Comparison of ENCODE assay signal across 6 cellular contexts in genomic region chr14:51366460-51366859, GRCh38.
DNase-seq lines count a peak whose midpoint lies in the region; ATAC-seq, FAIRE-seq and TF ChIP-seq lines count a peak whose summit lies in the region.
"Not testable (repeated sequence)": the region's sequence is repeated elsewhere in the genome, so short reads cannot be mapped to it uniquely, and the experiment has no call there.

No MANE protein-coding gene starts in this region.

- POLR2A ChIA-PET in A549 (lab: Yijun Ruan, JAX), result not testable (repeated sequence)

- H3K79me1 ChIP-seq in mesenchymal stem cell (replicated peaks; ENCODE audit: low read length, poor library complexity, severe bottlenecking), result not testable (repeated sequence)

- H2BK120ac ChIP-seq in mesenchymal stem cell (ENCODE audit: low read depth, low read length), result not testable (repeated sequence)

- not testable (repeated sequence) for TF ChIP-seq POLR2A in A549 (IDR thresholded peaks at IDR 0.05; ENCODE audit: low read length); breast epithelium (IDR thresholded peaks at IDR 0.05); vagina (IDR thresholded peaks at IDR 0.05)

- H3K18ac ChIP-seq in mesenchymal stem cell (ENCODE audit: low read depth in 1 of 2, low read length in 2 of 2), result not testable (repeated sequence)

- H2BK15ac ChIP-seq in mesenchymal stem cell (ENCODE audit: low read depth, poor library complexity, severe bottlenecking), result not testable (repeated sequence)

- H3K14ac ChIP-seq in mesenchymal stem cell (ENCODE audit: low read length in 2 of 2), result not testable (repeated sequence)

- H2AFZ ChIP-seq in hepatocyte; mesenchymal stem cell (ENCODE audit: low read depth, low read length): not testable (repeated sequence)

- not testable (repeated sequence) for H4K8ac ChIP-seq in mesenchymal stem cell (ENCODE audit: low read length)

- H3K4me2 ChIP-seq in A549, result 0 out of 3 replicates have a peak overlapping the region, but pooled peaks have one; percentile 18
- not testable (repeated sequence) for H3K4me2 ChIP-seq in hepatocyte; mesenchymal stem cell (ENCODE audit: low read length, poor library complexity, severe bottlenecking)

- not testable (repeated sequence) for H3K9me2 ChIP-seq in hepatocyte (replicated peaks; ENCODE audit: insufficient read depth)

- H3K27ac ChIP-seq in A549 (peak overlapping the region; percentile 36 to 50; a peak in 4 of 6 replicates), WERI-Rb-1 (0 out of 2 replicates have a peak overlapping the region, but pooled peaks have one; percentile 23), breast epithelium (peak overlapping the region; percentile 82 to 84), hepatocyte (peak overlapping the region; percentile 43), mesenchymal stem cell (ENCODE audit: low read length, poor library complexity, severe bottlenecking) (peak overlapping the region; percentile 27), vagina (peak overlapping the region; percentile 56)

- not testable (repeated sequence) for TF ChIP-seq CTCF in A549 (IDR thresholded peaks at IDR 0.05); WERI-Rb-1 (IDR thresholded peaks at IDR 0.05; ENCODE audit: low read depth, low read length); breast epithelium (IDR thresholded peaks at IDR 0.05); hepatocyte (IDR thresholded peaks at IDR 0.05; ENCODE audit: poor library complexity); vagina (IDR thresholded peaks at IDR 0.05)

- not testable (repeated sequence) for H3K36me3 ChIP-seq in WERI-Rb-1; breast epithelium; hepatocyte (replicated peaks; ENCODE audit: insufficient read depth, low read depth); mesenchymal stem cell (ENCODE audit: control insufficient read depth in 1 of 2, insufficient read depth in 2 of 2, low read depth in 1 of 2, low read length in 2 of 2); vagina

- not testable (repeated sequence) for H4K20me1 ChIP-seq in hepatocyte (ENCODE audit: insufficient read depth, poor library complexity, severe bottlenecking)

- H3K79me2 ChIP-seq in hepatocyte, result not testable (repeated sequence)

- ATAC-seq in A549, result not testable (repeated sequence)

- H2BK5ac ChIP-seq in mesenchymal stem cell (ENCODE audit: low read depth, low read length, poor library complexity, severe bottlenecking), result peak overlapping the region; percentile 61

- not testable (repeated sequence) for H3K23ac ChIP-seq in mesenchymal stem cell (ENCODE audit: low read length in 2 of 2)

- intact Hi-C loops in breast epithelium (cut with DNase I; ENCODE audit: low total_unique reads); vagina (cut with DNase I): not testable (repeated sequence)

- peak overlapping the region; percentile 86 for H2AK5ac ChIP-seq in mesenchymal stem cell (ENCODE audit: low read length, severe bottlenecking)

- 92% methylated on average over 14 of the region's 14 CpGs for WGBS in A549 (ENCODE audit: missing lambda C conversion rate)
- 95% methylated on average over 14 of the region's 14 CpGs for WGBS in hepatocyte (ENCODE audit: low lambda C conversion rate, missing lambda C conversion rate)
- WGBS in mesenchymal stem cell, result 96% methylated on average over 7 of the region's 14 CpGs

- not testable (repeated sequence) for H2BK12ac ChIP-seq in mesenchymal stem cell (ENCODE audit: low read length in 2 of 2)

- H3K27me3 ChIP-seq in WERI-Rb-1 (ENCODE audit: insufficient read depth, low read depth, severe bottlenecking); breast epithelium; hepatocyte; mesenchymal stem cell (ENCODE audit: control insufficient read depth in 1 of 2, insufficient read depth in 1 of 2, low read length in 2 of 2); vagina: not testable (repeated sequence)

- not testable (repeated sequence) for H4K91ac ChIP-seq in mesenchymal stem cell (ENCODE audit: low read length)

- not testable (repeated sequence) for H3K9me3 ChIP-seq in A549; WERI-Rb-1 (ENCODE audit: severe bottlenecking); breast epithelium; hepatocyte (ENCODE audit: low read depth); mesenchymal stem cell (ENCODE audit: control insufficient read depth, low read length); vagina

- FAIRE-seq in A549 (lab: Jason Lieb, UNC), result not testable (repeated sequence)

- not testable (repeated sequence) for H3K4ac ChIP-seq in mesenchymal stem cell (ENCODE audit: low read depth in 1 of 2, low read length in 2 of 2)

- not testable (repeated sequence) for H3K4me3 ChIP-seq in A549; WERI-Rb-1 (ENCODE audit: low read depth, low read length); breast epithelium; hepatocyte; vagina
- peak overlapping the region in 1 of 2 experiments; percentile 22 for H3K4me3 ChIP-seq in mesenchymal stem cell (ENCODE audit: insufficient read depth in 1 of 2, low read depth in 1 of 2, low read length in 2 of 2)

- TF ChIP-seq RAD21 in A549 (conservative IDR thresholded peaks at IDR 0.05 in 1 of 2, IDR thresholded peaks at IDR 0.05 in 1 of 2), result not testable (repeated sequence)

- DNase-seq in A549 (ENCODE audit: low read depth in 1 of 2, low spot score in 1 of 2); WERI-Rb-1; breast epithelium (ENCODE audit: low spot score in 2 of 2); hepatocyte (ENCODE audit: low spot score); mesenchymal stem cell; vagina (ENCODE audit: extremely low spot score in 2 of 2): not testable (repeated sequence)

- peaks cover 18% of the 10 kb centered on the region for H3K4me1 ChIP-seq in A549
- H3K4me1 ChIP-seq in breast epithelium; hepatocyte (ENCODE audit: insufficient read depth): not testable (repeated sequence)
- H3K4me1 ChIP-seq in mesenchymal stem cell (ENCODE audit: control insufficient read depth, insufficient read depth, low read depth, low read length), result peaks cover 11% of the 10 kb centered on the region
- H3K4me1 ChIP-seq in vagina, result peaks cover 49% of the 10 kb centered on the region

- CTCF ChIA-PET in A549 (lab: Yijun Ruan, JAX), result not testable (repeated sequence)

- TF ChIP-seq EP300 in A549 (IDR thresholded peaks at IDR 0.05), result not testable (repeated sequence)

- H3K9ac ChIP-seq in mesenchymal stem cell (ENCODE audit: low read length), result not testable (repeated sequence)

TF ChIP-seq in A549, 52 proteins besides CTCF, POLR2A, EP300 and RAD21:
- TF ChIP-seq HOXB13 (CRISPR knock-in tag; IDR thresholded peaks at IDR 0.05; ENCODE audit: low read depth) (peak; percentile 56; the same call in 1 of the 2 replicates), ZSCAN20 (CRISPR knock-in tag; IDR thresholded peaks at IDR 0.05) (0 out of 2 replicates have a peak, but pooled peaks have one; percentile 21)

Comparison
In these comparisons a context has a peak if more than half of its experiments do, and no peak if none do; other contexts are left out.
1. H3K27ac ChIP-seq: peak in every context shown above with its lines; median percentile 83 in breast epithelium; 56 in vagina; 43 in A549; 43 in hepatocyte; 27 in mesenchymal stem cell; 23 in WERI-Rb-1.